In genomic region chr7:47787249-47788069, GRCh38 we compare ENCODE assay signal across 14 cellular contexts.
A peak's percentile ranks its signal among the peaks of the same experiment; 100 is the strongest.
DNase-seq lines count a peak whose midpoint lies in the region; TF ChIP-seq lines count a peak whose summit lies in the region.
"Had no signal": no experiment of that assay in that cellular context is flagged by ENCODE, and none has a peak within 500 bp of the region (broad histone marks: within the 10 kb centered on the region; RNA-seq: fewer than 3 reads in every experiment).

No MANE protein-coding gene starts in this region.

- peak overlapping the region; percentile 13 for H4K8ac ChIP-seq in trophoblast cell (ENCODE audit: low read depth, low read length)

- intact Hi-C loops in Caco-2 (cut with micrococcal nuclease; ENCODE audit: unreplicated experiment) (loop anchor here (2.0 kb wide), 1 partner anchor 25 kb away; no protein-coding TSS in a partner anchor), prostate gland (cut with DNase I) (loop anchor here (10.0 kb wide), 2 partner anchors 213 to 273 kb away; no protein-coding TSS in a partner anchor)

- peak overlapping the region; percentile 91 for H4K91ac ChIP-seq in trophoblast cell (ENCODE audit: low read depth, low read length)

- H4K12ac ChIP-seq in trophoblast cell (ENCODE audit: low read depth, low read length): no peak overlapping the region

- POLR2A ChIA-PET in Caco-2 (lab: Charles Lee): interaction anchor here (0.8 to 1.3 kb wide), 2 partner anchors 24 to 205 kb away, joined by 3 to 5 read pairs; no protein-coding TSS in a partner anchor

- H3K79me1 ChIP-seq in trophoblast cell (ENCODE audit: low read length): peaks cover 32% of the 10 kb centered on the region

- WGBS in trophoblast cell (ENCODE audit: extremely low coverage, insufficient coverage, insufficient read length): no CpG with 5 or more reads among the region's 9 CpGs
- WGBS in prostate gland: 73% methylated on average over 9 of the region's 9 CpGs

- no peak for DNase-seq in Caco-2
- no peak for DNase-seq in SJSA1 (ENCODE audit: low read depth in 1 of 2, low spot score in 2 of 2)
- DNase-seq in fibroblast of lung (ENCODE audit: low read depth in 2 of 2): no peak
- peak in 1 of 2 donors; percentile 44 for DNase-seq in trophoblast cell
- no peak for DNase-seq in NCI-H69 (lab: John Stamatoyannopoulos, UW)
- no peak for DNase-seq in NCI-H1436 (lab: John Stamatoyannopoulos, UW)
- no peak for DNase-seq in prostate gland (ENCODE audit: low spot score)
- DNase-seq in Ammon's horn (ENCODE audit: low spot score): no peak
- DNase-seq: activated CD4-positive, alpha-beta T cell treated with anti-CD3 and anti-CD28 coated beads, Interleukin-2, amount 10 ng/mL, durations not matched to agents 24 days and 14 days; activated T-cell treated with anti-CD3 and anti-CD28 coated beads, Interleukin-2, amount 50 U/mL, for 72 hours; effector CD8-positive, alpha-beta T cell; naive thymus-derived CD8-positive, alpha-beta T cell; stimulated activated CD4-positive, alpha-beta T cell treated with anti-CD3 and anti-CD28 coated beads, Interleukin-12 subunit alpha, Interleukin-12 subunit beta, amount 100 ng/mL, for 4 hours; T-helper 9 cell had no signal

- H2AK5ac ChIP-seq in trophoblast cell (ENCODE audit: low read length): peak overlapping the region; percentile 47

- peaks cover 10% of the 10 kb centered on the region for H3K9me3 Mint-ChIP-seq in Caco-2 (ENCODE audit: unreplicated experiment)
- H3K9me3 Mint-ChIP-seq: activated CD4-positive, alpha-beta T cell treated with anti-CD3 and anti-CD28 coated beads, Interleukin-2, amount 10 ng/mL, durations not matched to agents 24 days and 14 days; activated T-cell treated with anti-CD3 and anti-CD28 coated beads, Interleukin-2, amount 50 U/mL, for 72 hours; naive thymus-derived CD8-positive, alpha-beta T cell had no signal

- no peak overlapping the region for H3K4me3 Mint-ChIP-seq in Caco-2 (ENCODE audit: unreplicated experiment)
- H3K4me3 Mint-ChIP-seq: activated CD4-positive, alpha-beta T cell treated with anti-CD3 and anti-CD28 coated beads, Interleukin-2, amount 10 ng/mL, durations not matched to agents 24 days and 14 days; activated T-cell treated with anti-CD3 and anti-CD28 coated beads, Interleukin-2, amount 50 U/mL, for 72 hours; naive thymus-derived CD8-positive, alpha-beta T cell had no signal

- no peaks in the 10 kb centered on the region for H3K36me3 ChIP-seq in Caco-2 (ENCODE audit: control insufficient read depth, insufficient read depth, low read length)
- no peaks in the 10 kb centered on the region for H3K36me3 ChIP-seq in SJSA1
- no peaks in the 10 kb centered on the region for H3K36me3 ChIP-seq in fibroblast of lung (ENCODE audit: control insufficient read depth, insufficient read depth, low read length)
- H3K36me3 ChIP-seq in trophoblast cell (ENCODE audit: control insufficient read depth in 1 of 2, insufficient read depth in 2 of 2, low read length in 2 of 2): no peaks in the 10 kb centered on the region
- no peaks in the 10 kb centered on the region for H3K36me3 ChIP-seq in prostate gland

- no peak overlapping the region for H3K4me2 ChIP-seq in fibroblast of lung (ENCODE audit: extremely low read depth, insufficient read depth, low read length)
- H3K4me2 ChIP-seq in trophoblast cell (ENCODE audit: low read length): no peak overlapping the region

- H3K27ac Mint-ChIP-seq in Caco-2 (ENCODE audit: unreplicated experiment): peak overlapping the region; percentile 95
- H3K27ac Mint-ChIP-seq: activated CD4-positive, alpha-beta T cell treated with anti-CD3 and anti-CD28 coated beads, Interleukin-2, amount 10 ng/mL, durations not matched to agents 24 days and 14 days; activated T-cell treated with anti-CD3 and anti-CD28 coated beads, Interleukin-2, amount 50 U/mL, for 72 hours; naive thymus-derived CD8-positive, alpha-beta T cell had no signal

- H2AFZ ChIP-seq in fibroblast of lung (ENCODE audit: low read length): no peak overlapping the region
- H2AFZ ChIP-seq in trophoblast cell (ENCODE audit: insufficient read depth, low read length, poor library complexity): no peak overlapping the region

- peaks cover 39% of the 10 kb centered on the region for H3K4me1 Mint-ChIP-seq in Caco-2 (ENCODE audit: low read depth, unreplicated experiment)
- H3K4me1 Mint-ChIP-seq: activated CD4-positive, alpha-beta T cell treated with anti-CD3 and anti-CD28 coated beads, Interleukin-2, amount 10 ng/mL, durations not matched to agents 24 days and 14 days; naive thymus-derived CD8-positive, alpha-beta T cell had no signal

- H4K20me1 ChIP-seq in fibroblast of lung (ENCODE audit: control insufficient read depth, extremely low read depth, insufficient read depth, low read length): no peaks in the 10 kb centered on the region

- H3K27me3 ChIP-seq in Caco-2 (replicated peaks; ENCODE audit: control insufficient read depth, insufficient read depth, low read length) (no peaks in the 10 kb centered on the region), SJSA1 (replicated peaks) (no peaks in the 10 kb centered on the region), fibroblast of lung (ENCODE audit: control insufficient read depth, insufficient read depth, low read length) (no peaks in the 10 kb centered on the region), trophoblast cell (ENCODE audit: insufficient read depth, low read length) (no peaks in the 10 kb centered on the region), prostate gland (replicated peaks; ENCODE audit: insufficient read depth) (no peaks in the 10 kb centered on the region)

- no peak for TF ChIP-seq POLR2A in prostate gland (IDR thresholded peaks at IDR 0.05)

- peak overlapping the region; percentile 44 for H3K18ac ChIP-seq in trophoblast cell (ENCODE audit: low read length)

- peak overlapping the region; percentile 80 for H3K14ac ChIP-seq in trophoblast cell (ENCODE audit: low read length)

- H3K27ac ChIP-seq in SJSA1: peak overlapping the region; percentile 96
- H3K27ac ChIP-seq in fibroblast of lung (ENCODE audit: insufficient read depth, low read length): peak overlapping the region; percentile 79
- H3K27ac ChIP-seq in trophoblast cell (ENCODE audit: low read depth, low read length): peak overlapping the region; percentile 96
- H3K27ac ChIP-seq in prostate gland: no peak overlapping the region

- H2BK120ac ChIP-seq in trophoblast cell (ENCODE audit: insufficient read depth, low read length, poor library complexity): peak overlapping the region; percentile 90

- BruUV-seq in Caco-2 (replicated peaks; lab: Mats Ljungman, UMichigan): TSS peak; percentile 55

- H3K23ac ChIP-seq in trophoblast cell (ENCODE audit: low read length): no peak overlapping the region

- CTCF ChIA-PET in Caco-2 (lab: Charles Lee): interaction anchor here (0.5 to 1.3 kb wide), 4 partner anchors 17 to 181 kb away, joined by 3 to 8 read pairs (median 4); no protein-coding TSS in a partner anchor

- H3K79me2 ChIP-seq in fibroblast of lung (ENCODE audit: control insufficient read depth, insufficient read depth, low read length): no peaks in the 10 kb centered on the region
- H3K79me2 ChIP-seq in trophoblast cell (ENCODE audit: control insufficient read depth, insufficient read depth, low read length, poor library complexity): no peaks in the 10 kb centered on the region

- no peak overlapping the region for H3K4me3 ChIP-seq in Caco-2 (ENCODE audit: low read depth, low read length)
- H3K4me3 ChIP-seq in SJSA1: no peak overlapping the region
- H3K4me3 ChIP-seq in fibroblast of lung (replicated peaks in 1 of 4; ENCODE audit: control extremely low read depth in 1 of 4, insufficient read depth in 1 of 4, low read depth in 3 of 4, low read length in 4 of 4): no peak overlapping the region
- H3K4me3 ChIP-seq in trophoblast cell (ENCODE audit: low read depth, low read length): no peak overlapping the region
- no peak overlapping the region for H3K4me3 ChIP-seq in prostate gland

- peak overlapping the region; percentile 31 for H3K4ac ChIP-seq in trophoblast cell (ENCODE audit: low read depth, low read length)

- peaks cover 12% of the 10 kb centered on the region for H3K36me3 Mint-ChIP-seq in Caco-2 (ENCODE audit: insufficient read depth, unreplicated experiment)
- H3K36me3 Mint-ChIP-seq: naive thymus-derived CD8-positive, alpha-beta T cell had no signal

- no peaks in the 10 kb centered on the region for H3K27me3 Mint-ChIP-seq in Caco-2 (ENCODE audit: insufficient read depth, unreplicated experiment)

- H3K9me3 ChIP-seq in Caco-2 (no peaks in the 10 kb centered on the region), SJSA1 (replicated peaks) (no peaks in the 10 kb centered on the region), fibroblast of lung (ENCODE audit: control insufficient read depth, insufficient read depth, low read depth, low read length) (no peaks in the 10 kb centered on the region), trophoblast cell (ENCODE audit: insufficient read depth, low read depth, low read length) (no peaks in the 10 kb centered on the region), prostate gland (no peaks in the 10 kb centered on the region)

- H2BK12ac ChIP-seq in trophoblast cell (ENCODE audit: low read length): peak overlapping the region; percentile 91

- H3K4me1 ChIP-seq in Caco-2 (peaks cover 55% of the 10 kb centered on the region), SJSA1 (replicated peaks) (peaks cover 49% of the 10 kb centered on the region), fibroblast of lung (ENCODE audit: control insufficient read depth, extremely low read depth, insufficient read depth, low read length) (peaks cover 27% of the 10 kb centered on the region), trophoblast cell (ENCODE audit: control insufficient read depth in 1 of 2, insufficient read depth in 2 of 2, low read length in 2 of 2) (peaks cover 15 to 23% of the 10 kb centered on the region in 2 experiments), prostate gland (replicated peaks) (no peaks in the 10 kb centered on the region)

- H3K9ac ChIP-seq in fibroblast of lung (ENCODE audit: insufficient read depth, low read length) (no peak overlapping the region), trophoblast cell (ENCODE audit: low read length) (no peak overlapping the region)

- peak overlapping the region; percentile 85 for H2BK5ac ChIP-seq in trophoblast cell (ENCODE audit: low read depth, low read length, poor library complexity)

- TF ChIP-seq CTCF in Caco-2 (IDR thresholded peaks at IDR 0.05; ENCODE audit: insufficient read depth in 1 of 2, low read depth in 1 of 2, low read length in 1 of 2, severe bottlenecking in 1 of 2, unreplicated experiment in 1 of 2) (no peak), fibroblast of lung (conservative IDR thresholded peaks at IDR 0.05 in 1 of 2, IDR thresholded peaks at IDR 0.05 in 1 of 2; ENCODE audit: low read depth in 1 of 2, low read length in 2 of 2) (no peak), prostate gland (IDR thresholded peaks at IDR 0.05) (no peak)

Comparison
In these comparisons a context has a peak if more than half of its experiments do, and no peak if none do; other contexts are left out.
1. H3K27ac ChIP-seq: peak in SJSA1 (single experiment), fibroblast of lung (single experiment) and trophoblast cell (single experiment); none in prostate gland (0 of 2).